In the genomic region with DNA sequence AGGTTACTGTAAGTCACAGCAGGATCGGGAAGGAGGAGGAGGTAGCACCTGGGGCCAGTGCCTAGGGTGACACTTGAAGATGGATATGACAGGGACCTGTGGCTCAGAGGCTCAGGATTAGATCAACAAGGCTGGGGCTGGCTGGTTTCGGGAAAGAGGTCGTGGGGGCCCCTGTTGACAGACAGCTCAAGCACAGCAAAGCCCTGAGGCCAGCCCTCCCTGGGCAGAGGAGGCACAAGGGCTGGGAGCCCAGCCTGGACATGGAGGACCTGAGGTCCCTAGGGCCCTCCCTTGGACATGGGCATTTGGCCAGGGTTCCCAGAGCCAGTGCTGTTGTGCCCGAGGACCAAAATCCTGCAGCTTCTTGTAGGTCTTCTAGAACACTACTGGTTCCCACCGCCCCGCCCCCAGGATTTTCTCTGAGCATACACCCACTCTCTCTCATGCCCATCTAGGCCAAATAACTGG, we compare ENCODE assay signal across 19 cellular contexts. TPM values are rescaled to one million over a fixed set of nuclear protein-coding genes. Genes with fewer than 3 reads are reported as not detected.
"Had no signal": no experiment of that assay in that cellular context is flagged by ENCODE, and none has a peak within 500 bp of the region (broad histone marks: within the 10 kb centered on the region; RNA-seq: fewer than 3 reads in every experiment).

No MANE protein-coding gene starts in this region.

- H3K9me3 ChIP-seq: heart right ventricle, stomach, testis, uterus had no signal

- H3K36me3 ChIP-seq: heart right ventricle, stomach, uterus had no signal

- DNase-seq: activated CD4-positive, alpha-beta T cell treated with anti-CD3 and anti-CD28 coated beads, Interleukin-2, amount 10 ng/mL, durations not matched to agents 24 days and 14 days; activated CD4-positive, CD25-positive, alpha-beta regulatory T cell; activated CD8-positive, alpha-beta T cell treated with anti-CD3 and anti-CD28 coated beads, Interleukin-2, amount 10 ng/mL, durations not matched to agents 7 days and 5 days; activated naive CD4-positive, alpha-beta T cell treated with Interleukin-2 at 50 U/mL for 16 hours; anterior cingulate cortex; dermis blood vessel endothelial cell; heart right ventricle; left colon; naive thymus-derived CD8-positive, alpha-beta T cell; occipital lobe; right cardiac atrium; stomach; testis; uterus had no signal

- ATAC-seq: activated CD8-positive, alpha-beta T cell treated with anti-CD3 and anti-CD28 coated beads, Interleukin-2, amount 10 ng/mL, durations not matched to agents 7 days and 5 days; heart right ventricle; left colon; naive thymus-derived CD8-positive, alpha-beta T cell; right cardiac atrium had no signal

- H3K27me3 ChIP-seq: testis, uterus had no signal

- H3K4me3 ChIP-seq: heart right ventricle, stomach, testis, uterus had no signal

- H3K4me1 ChIP-seq: uterus had no signal

- H3K27ac ChIP-seq: epithelial cell of prostate, stomach, testis, uterus had no signal

RNA-seq across cellular contexts. Expression of gene HCRTR1, which starts 2.9 kb away (rescaled TPM):
- total RNA-seq: activated CD4-positive, alpha-beta T cell treated with anti-CD3 and anti-CD28 coated beads, Interleukin-2, amount 10 ng/mL, durations not matched to agents 24 days and 14 days; activated CD8-positive, alpha-beta T cell treated with anti-CD3 and anti-CD28 coated beads, Interleukin-2, amount 10 ng/mL, durations not matched to agents 7 days and 5 days; bronchial epithelial cell; fibroblast of lung; mucosa of gallbladder; naive thymus-derived CD8-positive, alpha-beta T cell; progenitor cell of endocrine pancreas; stomach; uterus had no signal
- polyA plus RNA-seq: fibroblast of lung; naive thymus-derived CD8-positive, alpha-beta T cell; stomach had no signal

RNA-seq across cellular contexts. Expression of gene TINAGL1, which starts 38.3 kb away (rescaled TPM):
- total RNA-seq: activated CD4-positive, alpha-beta T cell treated with anti-CD3 and anti-CD28 coated beads, Interleukin-2, amount 10 ng/mL, durations not matched to agents 24 days and 14 days; activated CD8-positive, alpha-beta T cell treated with anti-CD3 and anti-CD28 coated beads, Interleukin-2, amount 10 ng/mL, durations not matched to agents 7 days and 5 days; naive thymus-derived CD8-positive, alpha-beta T cell had no signal
- polyA plus RNA-seq: naive thymus-derived CD8-positive, alpha-beta T cell had no signal
